ENCODE assay signal across 13 cellular contexts in the genomic region with DNA sequence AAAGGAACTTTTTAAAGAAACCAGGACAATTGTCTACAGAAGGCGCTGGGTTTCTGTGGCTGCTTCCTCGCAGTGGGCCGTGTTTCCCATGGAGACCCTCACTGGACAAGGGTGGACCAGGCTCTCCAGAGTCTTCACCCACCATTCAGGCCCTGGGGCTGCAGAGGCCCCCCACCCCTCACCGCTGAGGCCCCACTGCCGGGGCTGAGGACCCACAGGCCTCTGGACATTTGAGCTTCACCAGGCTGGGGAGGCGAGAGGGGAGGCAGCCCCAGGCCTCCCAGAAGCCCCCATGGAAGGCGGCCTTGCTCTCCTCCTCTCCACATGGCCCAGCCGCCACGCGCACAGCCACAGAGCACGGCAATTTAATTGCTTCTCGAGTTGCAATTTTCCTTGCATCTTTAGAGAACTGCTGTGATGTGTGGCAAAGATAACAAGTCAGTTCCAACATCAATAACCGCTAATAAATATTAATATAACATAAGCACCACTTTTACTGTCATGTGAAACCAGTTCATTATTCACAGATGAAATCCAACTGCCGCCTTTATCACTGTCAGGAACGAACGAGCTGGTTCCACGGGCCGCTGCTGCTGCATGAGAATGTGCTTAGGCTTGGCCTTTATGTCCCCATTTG.
"Had no signal": no experiment of that assay in that cellular context is flagged by ENCODE, and none has a peak within 500 bp of the region (broad histone marks: within the 10 kb centered on the region; RNA-seq: fewer than 3 reads in every experiment).

No MANE protein-coding gene starts in this region.

- H3K27ac Mint-ChIP-seq: activated naive CD8-positive, alpha-beta T cell; activated T-helper 1 cell treated with anti-CD3 and anti-CD28 coated beads, Interleukin-12 subunit alpha, Interleukin-12 subunit beta, Interleukin-2, Interleukin-4 antibody, amounts not matched to agents 30 ng/mL and 10 ng/mL and 1 ng/mL, durations not matched to agents 14 hours and 24 hours and 36 hours; effector memory CD8-positive, alpha-beta T cell had no signal

- H3K4me3 Mint-ChIP-seq: activated naive CD8-positive, alpha-beta T cell; activated T-helper 1 cell treated with anti-CD3 and anti-CD28 coated beads, Interleukin-12 subunit alpha, Interleukin-12 subunit beta, Interleukin-2, Interleukin-4 antibody, amounts not matched to agents 30 ng/mL and 10 ng/mL and 1 ng/mL, durations not matched to agents 14 hours and 24 hours and 36 hours; effector memory CD8-positive, alpha-beta T cell; neural crest cell had no signal

- H3K36me3 Mint-ChIP-seq: activated naive CD8-positive, alpha-beta T cell had no signal

- DNase-seq: activated CD4-positive, alpha-beta T cell treated with anti-CD3 and anti-CD28 coated beads for 1 hour; activated gamma-delta T cell treated with Interleukin-2 at 50 U/mL for 16 hours; effector memory CD8-positive, alpha-beta T cell; esophagus squamous epithelium; left cardiac atrium; midbrain; stimulated activated naive CD4-positive, alpha-beta T cell; SW 1271; T-helper 2 cell; thyroid gland had no signal

- H3K9me3 Mint-ChIP-seq: activated T-helper 1 cell treated with anti-CD3 and anti-CD28 coated beads, Interleukin-12 subunit alpha, Interleukin-12 subunit beta, Interleukin-2, Interleukin-4 antibody, amounts not matched to agents 30 ng/mL and 10 ng/mL and 1 ng/mL, durations not matched to agents 14 hours and 24 hours and 36 hours; effector memory CD8-positive, alpha-beta T cell; neural crest cell had no signal
